Comparison of ENCODE assay signal across 8 cellular contexts in the genomic region with DNA sequence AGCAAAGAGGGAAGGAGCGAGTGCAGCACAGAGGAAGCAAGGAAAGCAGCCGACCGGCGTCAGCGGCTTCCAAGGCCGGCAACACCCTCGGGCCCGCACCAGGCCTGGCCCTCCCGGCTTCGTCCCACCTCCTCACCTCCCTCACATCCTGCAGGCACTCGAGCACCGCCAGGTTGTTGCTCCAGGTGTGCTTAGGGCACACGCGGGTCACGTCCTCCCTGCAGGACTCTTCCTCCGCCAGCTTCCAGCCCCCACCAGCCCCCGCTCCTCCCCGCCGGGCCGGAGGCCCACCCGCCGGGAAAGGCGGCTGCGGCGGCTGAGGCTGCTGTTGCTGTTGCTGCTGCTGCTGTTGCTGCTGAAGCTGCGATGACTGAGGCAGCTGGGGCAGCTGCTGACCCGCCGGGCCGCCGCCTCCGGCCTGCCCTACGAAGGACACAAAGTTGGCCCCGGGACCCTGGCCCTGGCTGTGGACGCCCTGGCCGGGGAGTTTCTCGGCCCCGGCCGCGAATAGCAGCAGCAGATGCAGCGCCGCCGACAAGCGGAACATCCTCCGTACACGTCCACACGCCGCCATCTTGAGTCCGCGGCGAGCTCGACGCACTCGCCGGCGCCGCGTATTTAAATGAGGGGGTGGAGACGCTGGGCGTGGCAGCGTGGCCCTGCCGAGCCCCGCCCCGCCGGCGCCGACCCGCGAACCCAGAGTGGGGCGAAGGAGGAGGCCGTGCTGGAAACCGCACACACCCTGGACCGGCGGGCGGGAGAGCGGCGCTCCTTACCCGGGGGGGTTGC. TPM values are rescaled to one million over a fixed set of nuclear protein-coding genes. Genes with fewer than 3 reads are reported as not detected.
DNase-seq lines count a peak whose midpoint lies in the region; TF ChIP-seq lines count a peak whose summit lies in the region.

A gene (minus strand): TSS at position 594 of the 789 bp plus-strand sequence. CDS start 20 bp downstream, at position 574.

- H3K9ac ChIP-seq in GM23248 (peak within 1 kb of the TSS; percentile 97), Karpas-422 (ENCODE audit: low read length) (peak within 1 kb of the TSS; percentile 94)

- peak in 1 of 4 donors; percentile 78 for TF ChIP-seq POLR2A in stomach (IDR thresholded peaks at IDR 0.05)

- H3K79me2 ChIP-seq in GM23248 (ENCODE audit: insufficient read depth) (peaks cover 50% of the 10 kb centered on the region), Karpas-422 (ENCODE audit: low read length) (peaks cover 52% of the 10 kb centered on the region)

- H3K27me3 Mint-ChIP-seq in neural crest cell (ENCODE audit: low read depth): no peaks in the 10 kb centered on the region

- 0 to 1% methylated on average over 69 to 76 of the region's 77 CpGs for WGBS in GM23248 (ENCODE audit: low coverage in 1 of 2, low lambda C conversion rate in 2 of 2, missing lambda C conversion rate in 2 of 2), 2 experiments
- 0 to 2% (median 1%) methylated on average over 30 to 77 of the region's 77 CpGs for WGBS in stomach, 5 donors

- peaks cover 45% of the 10 kb centered on the region for H3K4me1 Mint-ChIP-seq in neural crest cell

- H3K4me3 Mint-ChIP-seq in neural crest cell: peak within 1 kb of the TSS; percentile 91

- no peaks in the 10 kb centered on the region for H3K9me3 Mint-ChIP-seq in neural crest cell

- H3K4me3 ChIP-seq in GM23248 (peak within 1 kb of the TSS; percentile 93), Karpas-422 (ENCODE audit: low read length) (peak within 1 kb of the TSS; percentile 94), stomach (peak within 1 kb of the TSS; percentile 82 to 94 (median 90))

- H3K9me2 ChIP-seq in GM23248 (ENCODE audit: insufficient read depth) (no peaks in the 10 kb centered on the region), Karpas-422 (replicated peaks; ENCODE audit: insufficient read depth, low read length) (no peaks in the 10 kb centered on the region)

- peak within 1 kb of the TSS; percentile 94 for H3K27ac ChIP-seq in GM23248
- H3K27ac ChIP-seq in Karpas-422 (ENCODE audit: low read length): peak within 1 kb of the TSS; percentile 71
- H3K27ac ChIP-seq in stomach: peak within 1 kb of the TSS; percentile 93 to 100 (median 97)

- H3K4me2 ChIP-seq in GM23248 (ENCODE audit: unreplicated experiment) (peak within 1 kb of the TSS; percentile 90), Karpas-422 (ENCODE audit: low read depth, low read length, poor library complexity, severe bottlenecking) (peak within 1 kb of the TSS; percentile 96)

- TF ChIP-seq CTCF in neural crest cell (conservative IDR thresholded peaks at IDR 0.05) (no peak), stomach (IDR thresholded peaks at IDR 0.05) (peak in 1 of 7 experiments; percentile 4)

- H3K36me3 ChIP-seq in GM23248 (ENCODE audit: low read depth): no peaks in the 10 kb centered on the region
- no peaks in the 10 kb centered on the region for H3K36me3 ChIP-seq in Karpas-422 (ENCODE audit: insufficient read depth, low read length)
- H3K36me3 ChIP-seq in stomach: no peaks in the 10 kb centered on the region

- peak within 1 kb of the TSS; percentile 90 for H3K27ac Mint-ChIP-seq in neural crest cell (ENCODE audit: unreplicated experiment)

- H2AFZ ChIP-seq in GM23248 (peak within 1 kb of the TSS; percentile 98), Karpas-422 (ENCODE audit: low read length) (peak within 1 kb of the TSS; percentile 64)

- TF ChIP-seq EP300 in stomach (IDR thresholded peaks at IDR 0.05): no peak

- DNase-seq in EH (ENCODE audit: low read depth): peak; percentile 90
- DNase-seq in GM23248: peak; percentile 98
- peak; percentile 97 for DNase-seq in Karpas-422
- peak; percentile 82 to 89 for DNase-seq in SHP77 (lab: John Stamatoyannopoulos, UW)
- DNase-seq in activated gamma-delta T cell (lab: John Stamatoyannopoulos, UW): peak; percentile 84
- DNase-seq in fibroblast of the conjunctiva (ENCODE audit: low read depth): peak; percentile 83
- peak; percentile 76 for DNase-seq in neural crest cell (ENCODE audit: low read depth, low spot score)
- peak; percentile 93 for DNase-seq in stomach

- H3F3A ChIP-seq in GM23248 (ENCODE audit: insufficient read depth): peaks cover 23% of the 10 kb centered on the region

- in situ Hi-C loops in GM23248 (cut with MboI): loop anchor here (25.0 kb wide), 1 partner anchor 294 kb away; no protein-coding TSS in a partner anchor

- H3K27me3 ChIP-seq in GM23248 (replicated peaks; ENCODE audit: insufficient read depth): no peaks in the 10 kb centered on the region
- H3K27me3 ChIP-seq in Karpas-422 (ENCODE audit: low read length): no peaks in the 10 kb centered on the region
- H3K27me3 ChIP-seq in stomach: no peaks in the 10 kb centered on the region

- H3K9me3 ChIP-seq in GM23248 (ENCODE audit: low read depth): no peaks in the 10 kb centered on the region
- H3K9me3 ChIP-seq in Karpas-422 (ENCODE audit: low read length): no peaks in the 10 kb centered on the region
- no peaks in the 10 kb centered on the region for H3K9me3 ChIP-seq in stomach

- intact Hi-C loops in stomach (cut with DNase I; ENCODE audit: low total_unique reads): no loop called here

- peaks cover 2% of the 10 kb centered on the region for H3K36me3 Mint-ChIP-seq in neural crest cell (ENCODE audit: low read depth)

- H4K20me1 ChIP-seq in GM23248 (ENCODE audit: insufficient read depth): peaks cover 6% of the 10 kb centered on the region; the same call in 1 of the 2 replicates
- peaks cover 15% of the 10 kb centered on the region for H4K20me1 ChIP-seq in Karpas-422 (ENCODE audit: insufficient read depth, low read depth, low read length)

- peaks cover 25% of the 10 kb centered on the region for H3K4me1 ChIP-seq in GM23248 (ENCODE audit: insufficient read depth)
- peaks cover 32% of the 10 kb centered on the region for H3K4me1 ChIP-seq in Karpas-422 (ENCODE audit: low read length)
- H3K4me1 ChIP-seq in stomach: peaks cover 23 to 51% (median 46%) of the 10 kb centered on the region in 4 donors

RNA-seq across cellular contexts. Expression of the gene that starts here (rescaled TPM):
- total RNA-seq in GM23248 (2014; rRNA removed; shearing (Covaris generic)): 129 and 136 TPM in 2 replicates
- polyA plus RNA-seq in GM23248 (2016; fragmentation: Nextera tagmentation; extraction: Ambion mirVana): 139 and 145 TPM in 2 replicates
- 65.2 and 87.8 TPM in 2 replicates for total RNA-seq in Karpas-422 (2014; rRNA removed; shearing (Covaris generic); ENCODE audit: low replicate concordance)
- 114 and 117 TPM in 2 replicates for total RNA-seq in neural crest cell
- 100 to 1,000 TPM in 1 of 5 donors, 10 to 100 TPM in 4; 35.3 to 151 (median 83.6) TPM for total RNA-seq in stomach
- polyA plus RNA-seq in stomach: 10 to 100 TPM in 2 of 3 donors, 1 to 10 TPM in 1; 7.6 to 18.8 (median 14.6) TPM

Comparison
In these comparisons a context has a peak if more than half of its experiments do, and no peak if none do; other contexts are left out.
1. Peak in every context shown above with its lines: DNase-seq, H3K4me3 ChIP-seq and H3K27ac ChIP-seq.